ENCODE assay signal across 8 cellular contexts in genomic region chr4:51842554-51843308, GRCh38.
DNase-seq lines count a peak whose midpoint lies in the region; ATAC-seq lines count a peak whose summit lies in the region.

Gene DCUN1D4 (plus strand): TSS chr4:51843153. CDS start chr4:51843243, 90 bp downstream.

- peak; percentile 88 for ATAC-seq in GM19372 (IDR thresholded peaks at IDR 0.05; ENCODE audit: low read depth, unreplicated experiment)
- peak; percentile 90 for ATAC-seq in HG03558 (IDR thresholded peaks at IDR 0.05; ENCODE audit: extremely low read depth, unreplicated experiment)

- peak; percentile 99 for DNase-seq in CD1c-positive myeloid dendritic cell (ENCODE audit: extremely low spot score)
- DNase-seq in NCI-H748 treated with DMSO at 0.1 percent for 48 hours (lab: John Stamatoyannopoulos, UW) = peak; percentile 90
- peak; percentile 93 to 98 for DNase-seq in activated CD4-positive, alpha-beta T cell treated with anti-CD3 and anti-CD28 coated beads, Interleukin-2, amount 50 U/mL, for 24 hours (ENCODE audit: low read depth in 1 of 2, low spot score in 1 of 2)
- DNase-seq in dedifferentiated amniotic fluid mesenchymal stem cell (ENCODE audit: extremely low spot score) = peak; percentile 100
- peak; percentile 100 for DNase-seq in left kidney (ENCODE audit: low read depth, low spot score)
- DNase-seq in stimulated activated CD4-positive, alpha-beta T cell treated with anti-CD3 and anti-CD28 coated beads, Interleukin-2, amount 100 ng/mL, for 24 hours = peak; percentile 99

Comparison
In these comparisons a context has a peak if more than half of its experiments do, and no peak if none do; other contexts are left out.
1. Peak in every context shown above with its lines: DNase-seq and ATAC-seq.